ENCODE assay signal across 18 cellular contexts in genomic region chr3:16299746-16300145, GRCh38. TPM values are rescaled to one million over a fixed set of nuclear protein-coding genes. Genes with fewer than 3 reads are reported as not detected.
DNase-seq lines count a peak whose midpoint lies in the region; ATAC-seq and TF ChIP-seq lines count a peak whose summit lies in the region.
"Had no signal": no experiment of that assay in that cellular context is flagged by ENCODE, and none has a peak within 500 bp of the region (broad histone marks: within the 10 kb centered on the region; RNA-seq: fewer than 3 reads in every experiment).

No MANE protein-coding gene starts in this region.

- no peaks in the 10 kb centered on the region for H4K20me1 ChIP-seq in BLaER1 treated with 17β-estradiol and CSF1 and Interleukin-3, amounts not matched to agents 10 nM and 100 nM

- H3K27me3 ChIP-seq in BLaER1 treated with 17β-estradiol and CSF1 and Interleukin-3, amounts not matched to agents 10 nM and 100 nM: no peaks in the 10 kb centered on the region
- H3K27me3 ChIP-seq in CD8-positive, alpha-beta memory T cell (ENCODE audit: insufficient read depth, low read length, poor library complexity, severe bottlenecking): no peaks in the 10 kb centered on the region
- H3K27me3 ChIP-seq in tibial nerve: no peaks in the 10 kb centered on the region
- H3K27me3 ChIP-seq: gastroesophageal sphincter, right atrium auricular region had no signal

- H3K9me3 ChIP-seq in BLaER1 treated with 17β-estradiol and CSF1 and Interleukin-3, amounts not matched to agents 10 nM and 100 nM (replicated peaks in 1 of 11): peaks cover 7 to 17% (median 10%) of the 10 kb centered on the region in 11 experiments; a peak in 17 of 22 replicates
- H3K9me3 ChIP-seq in CD8-positive, alpha-beta memory T cell (ENCODE audit: low read length): no peaks in the 10 kb centered on the region
- H3K9me3 ChIP-seq in tibial nerve: no peaks in the 10 kb centered on the region
- H3K9me3 ChIP-seq: gastroesophageal sphincter, right atrium auricular region had no signal

- H3K4me3 ChIP-seq in BLaER1 treated with 17β-estradiol and CSF1 and Interleukin-3, amounts not matched to agents 10 nM and 100 nM: no peak overlapping the region
- H3K4me3 ChIP-seq in CD8-positive, alpha-beta memory T cell (ENCODE audit: low read length): no peak overlapping the region
- H3K4me3 ChIP-seq in tibial nerve: no peak overlapping the region
- H3K4me3 ChIP-seq: gastroesophageal sphincter, right atrium auricular region had no signal

- no peak for DNase-seq in CD8-positive, alpha-beta memory T cell
- no peak for DNase-seq in naive thymus-derived CD8-positive, alpha-beta T cell
- no peak for DNase-seq in chondrocyte (ENCODE audit: low spot score)
- no peak for DNase-seq in tibial nerve (ENCODE audit: low spot score in 2 of 2)
- no peak for DNase-seq in HuH-7 (ENCODE audit: low spot score)
- DNase-seq: DMS 273 treated with DMSO at 0.1 percent for 48 hours, KG1, left cardiac atrium, midbrain, nucleus accumbens, SW 1271 had no signal

- no peak overlapping the region for H3K9ac ChIP-seq in BLaER1 treated with 17β-estradiol and CSF1 and Interleukin-3, amounts not matched to agents 10 nM and 100 nM

- H3K4me2 ChIP-seq in BLaER1 treated with 17β-estradiol and CSF1 and Interleukin-3, amounts not matched to agents 10 nM and 100 nM: peak overlapping the region in 9 of 11 experiments; percentile 38 to 74 (median 60); a peak in 18 of 22 replicates

- peaks cover 0 to 3% (median 0%) of the 10 kb centered on the region in 5 donors for H3K9me3 Mint-ChIP-seq in CD8-positive, alpha-beta memory T cell
- no peaks in the 10 kb centered on the region for H3K9me3 Mint-ChIP-seq in activated naive CD8-positive, alpha-beta T cell (ENCODE audit: low read depth)
- H3K9me3 Mint-ChIP-seq in naive thymus-derived CD8-positive, alpha-beta T cell: peaks cover 0 to 4% (median 0%) of the 10 kb centered on the region in 9 donors
- H3K9me3 Mint-ChIP-seq in chondrocyte (ENCODE audit: low read depth): peaks cover 3% of the 10 kb centered on the region

- H3K27ac ChIP-seq in BLaER1 treated with 17β-estradiol and CSF1 and Interleukin-3, amounts not matched to agents 10 nM and 100 nM: no peak overlapping the region
- H3K27ac ChIP-seq in CD8-positive, alpha-beta memory T cell (ENCODE audit: low read depth, low read length): no peak overlapping the region
- H3K27ac ChIP-seq in tibial nerve: no peak overlapping the region
- H3K27ac ChIP-seq: right atrium auricular region, VCaP had no signal

- H3K36me3 Mint-ChIP-seq in CD8-positive, alpha-beta memory T cell: peaks cover 46 to 76% (median 47%) of the 10 kb centered on the region in 3 donors
- H3K36me3 Mint-ChIP-seq in activated naive CD8-positive, alpha-beta T cell: peaks cover 34% of the 10 kb centered on the region
- peaks cover 65 to 90% (median 76%) of the 10 kb centered on the region in 3 donors for H3K36me3 Mint-ChIP-seq in naive thymus-derived CD8-positive, alpha-beta T cell
- H3K36me3 Mint-ChIP-seq in chondrocyte (ENCODE audit: low read depth): peaks cover 27% of the 10 kb centered on the region

- POLR2A ChIA-PET in CD8-positive, alpha-beta memory T cell (lab: Charles Lee): interaction anchor here (1.9 to 2.6 kb wide), 5 partner anchors 12 to 38 kb away, joined by 8 to 17 read pairs (median 12); no protein-coding TSS in a partner anchor
- POLR2A ChIA-PET in naive thymus-derived CD8-positive, alpha-beta T cell (lab: Charles Lee): interaction anchor here (1.7 to 11.0 kb wide), 7 partner anchors 7 to 216 kb away, joined by 5 to 268 read pairs (median 16); partner anchors contain the start of genes DPH3, OXNAD1 and RFTN1

- H3K36me3 ChIP-seq in BLaER1 treated with 17β-estradiol and CSF1 and Interleukin-3, amounts not matched to agents 10 nM and 100 nM: peaks cover 46 to 77% (median 64%) of the 10 kb centered on the region in 11 experiments
- peaks cover 33% of the 10 kb centered on the region for H3K36me3 ChIP-seq in CD8-positive, alpha-beta memory T cell (ENCODE audit: insufficient read depth, low read length)
- peaks cover 0 to 36% (median 0%) of the 10 kb centered on the region in 3 donors for H3K36me3 ChIP-seq in tibial nerve
- H3K36me3 ChIP-seq: right atrium auricular region had no signal

- peak overlapping the region; percentile 86 to 98 (median 95) for H3K27ac Mint-ChIP-seq in CD8-positive, alpha-beta memory T cell
- H3K27ac Mint-ChIP-seq in activated naive CD8-positive, alpha-beta T cell: peak overlapping the region; percentile 88
- H3K27ac Mint-ChIP-seq in naive thymus-derived CD8-positive, alpha-beta T cell: peak overlapping the region; percentile 86 to 99 (median 96)
- no peak overlapping the region for H3K27ac Mint-ChIP-seq in chondrocyte (ENCODE audit: unreplicated experiment)

- no peak for ATAC-seq in naive thymus-derived CD8-positive, alpha-beta T cell
- ATAC-seq in HG02870 (IDR thresholded peaks at IDR 0.05; ENCODE audit: unreplicated experiment): no peak
- ATAC-seq: gastroesophageal sphincter, left cardiac atrium, Right ventricle myocardium inferior had no signal

- no peak for TF ChIP-seq CTCF in chondrocyte (IDR thresholded peaks at IDR 0.05)
- TF ChIP-seq CTCF in tibial nerve (IDR thresholded peaks at IDR 0.05): no peak

- no peak for TF ChIP-seq POLR2A in tibial nerve (IDR thresholded peaks at IDR 0.05)

- WGBS in tibial nerve, 2 donors: 73 to 77% methylated on average over 3 of the region's 3 CpGs

- H3K4me3 Mint-ChIP-seq in CD8-positive, alpha-beta memory T cell: peak overlapping the region; percentile 84 to 93 (median 88)
- peak overlapping the region; percentile 85 for H3K4me3 Mint-ChIP-seq in activated naive CD8-positive, alpha-beta T cell
- peak overlapping the region; percentile 24 to 100 (median 93) for H3K4me3 Mint-ChIP-seq in naive thymus-derived CD8-positive, alpha-beta T cell
- no peak overlapping the region for H3K4me3 Mint-ChIP-seq in chondrocyte (ENCODE audit: unreplicated experiment)

- H3K4me1 Mint-ChIP-seq in CD8-positive, alpha-beta memory T cell: peaks cover 90 to 99% (median 98%) of the 10 kb centered on the region in 3 donors
- H3K4me1 Mint-ChIP-seq in activated naive CD8-positive, alpha-beta T cell (ENCODE audit: low read depth): peaks cover 98% of the 10 kb centered on the region
- peaks cover 50 to 99% (median 95%) of the 10 kb centered on the region in 4 donors for H3K4me1 Mint-ChIP-seq in naive thymus-derived CD8-positive, alpha-beta T cell
- peaks cover 11% of the 10 kb centered on the region for H3K4me1 Mint-ChIP-seq in chondrocyte (ENCODE audit: low read depth)

- no peak for TF ChIP-seq EP300 in tibial nerve (IDR thresholded peaks at IDR 0.05)

- peaks cover 35 to 64% (median 53%) of the 10 kb centered on the region in 10 experiments for H3K4me1 ChIP-seq in BLaER1 treated with 17β-estradiol and CSF1 and Interleukin-3, amounts not matched to agents 10 nM and 100 nM
- peaks cover 98% of the 10 kb centered on the region for H3K4me1 ChIP-seq in CD8-positive, alpha-beta memory T cell (ENCODE audit: insufficient read depth, low read length)
- peaks cover 0 to 25% (median 2%) of the 10 kb centered on the region in 4 donors for H3K4me1 ChIP-seq in tibial nerve

- CTCF ChIA-PET in CD8-positive, alpha-beta memory T cell (lab: Charles Lee): interaction anchor here (1.9 to 6.8 kb wide), 4 partner anchors 9 to 20 kb away, joined by 8 to 77 read pairs (median 52); no protein-coding TSS in a partner anchor

- no peaks in the 10 kb centered on the region for H3K27me3 Mint-ChIP-seq in CD8-positive, alpha-beta memory T cell
- no peaks in the 10 kb centered on the region for H3K27me3 Mint-ChIP-seq in activated naive CD8-positive, alpha-beta T cell
- H3K27me3 Mint-ChIP-seq in naive thymus-derived CD8-positive, alpha-beta T cell: no peaks in the 10 kb centered on the region
- H3K27me3 Mint-ChIP-seq in chondrocyte (ENCODE audit: low read depth): no peaks in the 10 kb centered on the region

RNA-seq across cellular contexts. Expression of gene OXNAD1, which starts 34.7 kb away (rescaled TPM):
- total RNA-seq in CD8-positive, alpha-beta memory T cell: 10 to 100 TPM; 28.6 to 30.1 TPM
- 64.2 TPM for polyA plus RNA-seq in CD8-positive, alpha-beta memory T cell
- 100 to 1,000 TPM; 128 to 132 TPM for total RNA-seq in naive thymus-derived CD8-positive, alpha-beta T cell
- polyA plus RNA-seq in naive thymus-derived CD8-positive, alpha-beta T cell: 100 to 1,000 TPM; 106 to 190 (median 168) TPM
- total RNA-seq in chondrocyte (6.4 to 8.1 TPM (median 6.7 TPM) in 3 replicates), tibial nerve (10 to 100 TPM; 11.4 to 14.9 (median 13.1) TPM)

RNA-seq across cellular contexts. Expression of gene DPH3, which starts 35.0 kb away (rescaled TPM):
- total RNA-seq in CD8-positive, alpha-beta memory T cell: 10 to 100 TPM; 31.7 to 32.8 TPM
- polyA plus RNA-seq in CD8-positive, alpha-beta memory T cell: 29.9 TPM
- 10 to 100 TPM; 16.6 to 17.2 TPM for total RNA-seq in naive thymus-derived CD8-positive, alpha-beta T cell
- 10 to 100 TPM; 16.7 to 20.9 (median 18.6) TPM for polyA plus RNA-seq in naive thymus-derived CD8-positive, alpha-beta T cell
- total RNA-seq in chondrocyte (19.8 to 23.8 TPM (median 20.5 TPM) in 3 replicates), tibial nerve (10 to 100 TPM; 11.4 to 20.5 (median 19.1) TPM)

Comparison
In these comparisons a context has a peak if more than half of its experiments do, and no peak if none do; other contexts are left out.
1. RNA of gene OXNAD1, which starts 34.7 kb away (total RNA-seq): 128 to 132 TPM in naive thymus-derived CD8-positive, alpha-beta T cell; 28.6 to 30.1 TPM in CD8-positive, alpha-beta memory T cell, 11.4 to 14.9 TPM in tibial nerve and 6.4 to 8.1 TPM in chondrocyte; every median in the first group is over 4 times any median in the second.